ENCODE assay signal across 8 cellular contexts in the genomic region with DNA sequence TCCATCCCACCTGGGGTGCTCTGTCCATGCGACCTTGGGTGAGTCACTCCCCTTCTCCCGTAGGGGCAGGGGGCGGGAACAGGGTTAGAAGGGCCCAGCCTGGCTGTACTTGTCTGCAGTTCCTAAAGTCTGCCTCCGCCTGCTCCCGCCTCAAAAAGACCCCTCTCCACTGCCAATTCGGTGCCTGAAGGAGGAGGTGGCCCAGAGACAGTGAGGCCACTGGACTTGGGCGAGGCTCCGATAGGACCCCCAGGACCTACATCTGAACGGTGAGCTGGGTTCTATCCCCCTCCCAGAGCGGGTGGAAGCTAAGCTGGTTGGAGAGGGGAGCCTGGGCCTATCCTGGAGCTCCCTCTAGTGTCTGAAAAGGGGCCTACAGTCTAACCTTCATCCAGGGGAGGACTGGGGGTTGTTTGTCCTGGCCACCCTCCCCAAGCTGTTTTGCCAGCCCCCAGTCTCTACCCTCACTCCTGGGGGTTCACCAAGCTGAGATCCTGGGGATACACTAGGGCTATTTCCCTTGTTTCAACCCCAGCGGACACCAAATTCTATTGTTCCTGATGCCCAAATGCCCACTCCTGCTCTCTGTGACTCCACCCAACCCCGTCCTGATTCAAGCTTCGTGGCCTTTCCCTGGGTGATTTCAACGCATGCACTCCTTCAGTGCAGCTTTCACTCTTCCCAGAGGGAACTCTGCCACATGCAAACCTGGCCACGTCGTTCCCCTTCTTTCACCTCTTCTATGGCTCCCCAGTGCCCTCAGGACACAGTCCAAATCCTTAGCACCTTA. TPM values are rescaled to one million over a fixed set of nuclear protein-coding genes. Genes with fewer than 3 reads are reported as not detected.
A peak's percentile ranks its signal among the peaks of the same experiment; 100 is the strongest.
DNase-seq lines count a peak whose midpoint lies in the region; ATAC-seq and TF ChIP-seq lines count a peak whose summit lies in the region.

No MANE protein-coding gene starts in this region.

- WGBS in ovary, 3 donors = 14 to 19% (median 18%) methylated on average over 16 of the region's 16 CpGs

- H3K27me3 ChIP-seq in ovary = no peaks in the 10 kb centered on the region
- no peaks in the 10 kb centered on the region for H3K27me3 ChIP-seq in uterus

- H3K4me1 ChIP-seq in ovary (ENCODE audit: insufficient read depth) (peaks cover 2% of the 10 kb centered on the region), uterus (peaks cover 0 to 3% of the 10 kb centered on the region in 2 donors)

- no peak overlapping the region for H3K4me3 ChIP-seq in fibroblast of the aortic adventitia (ENCODE audit: low read depth, low read length)
- H3K4me3 ChIP-seq in ovary = no peak overlapping the region
- H3K4me3 ChIP-seq in uterus = no peak overlapping the region

- TF ChIP-seq CTCF in fibroblast of the aortic adventitia (IDR thresholded peaks at IDR 0.05; ENCODE audit: insufficient read depth, low read length) = peak; percentile 98
- TF ChIP-seq CTCF in ovary (IDR thresholded peaks at IDR 0.05) = peak; percentile 52 to 81 (median 72)
- TF ChIP-seq CTCF in uterus (IDR thresholded peaks at IDR 0.05) = peak; percentile 85 to 95 (median 90)

- intact Hi-C loops in ovary (cut with DNase I) = loop anchor here in 3 of 4 donors (5.0 to 10.0 kb wide), 4 partner anchors 265 to 885 kb away; no protein-coding TSS in a partner anchor
- intact Hi-C loops in uterus (cut with DNase I; ENCODE audit: low total_unique reads) = no loop called here

- TF ChIP-seq EP300 in ovary (IDR thresholded peaks at IDR 0.05) = no peak

- H3K4me1 Mint-ChIP-seq in activated T-cell treated with anti-CD3 and anti-CD28 coated beads, Interleukin-2, amount 50 U/mL, for 72 hours (ENCODE audit: low read depth) = peaks cover 7% of the 10 kb centered on the region

- H3K27ac Mint-ChIP-seq in activated T-cell treated with anti-CD3 and anti-CD28 coated beads, Interleukin-2, amount 50 U/mL, for 72 hours = no peak overlapping the region

- H3K36me3 ChIP-seq in ovary (no peaks in the 10 kb centered on the region), uterus (no peaks in the 10 kb centered on the region)

- ATAC-seq in GM18868 (IDR thresholded peaks at IDR 0.05; ENCODE audit: unreplicated experiment) = peak; percentile 65
- peak; percentile 81 to 84 for ATAC-seq in activated T-cell treated with anti-CD3 and anti-CD28 coated beads, Interleukin-2, amount 50 U/mL, for 72 hours (replicated peaks in 1 of 2)

- no peaks in the 10 kb centered on the region for H3K9me3 Mint-ChIP-seq in activated T-cell treated with anti-CD3 and anti-CD28 coated beads, Interleukin-2, amount 50 U/mL, for 72 hours

- peaks cover 8% of the 10 kb centered on the region for H3K27me3 Mint-ChIP-seq in activated T-cell treated with anti-CD3 and anti-CD28 coated beads, Interleukin-2, amount 50 U/mL, for 72 hours (ENCODE audit: low read depth)

- TF ChIP-seq POLR2A in ovary (IDR thresholded peaks at IDR 0.05) (no peak), uterus (IDR thresholded peaks at IDR 0.05) (no peak)

- no peaks in the 10 kb centered on the region for H3K9me3 ChIP-seq in ovary
- no peaks in the 10 kb centered on the region for H3K9me3 ChIP-seq in uterus

- DNase-seq in AG08396 (ENCODE audit: low spot score) (peak; percentile 86), HuH-7 (ENCODE audit: low spot score) (peak; percentile 94), RKO (ENCODE audit: low spot score) (peak; percentile 61), fibroblast of the aortic adventitia (ENCODE audit: low read depth) (peak; percentile 61), ovary (peak; percentile 33 to 52 (median 50)), uterus (no peak)
- peak; percentile 72 to 79 for DNase-seq in activated T-cell treated with anti-CD3 and anti-CD28 coated beads, Interleukin-2, amount 50 U/mL, for 72 hours

- no peaks in the 10 kb centered on the region for H3K36me3 Mint-ChIP-seq in activated T-cell treated with anti-CD3 and anti-CD28 coated beads, Interleukin-2, amount 50 U/mL, for 72 hours (ENCODE audit: insufficient read depth in 2 of 2)

- no peak overlapping the region for H3K4me3 Mint-ChIP-seq in activated T-cell treated with anti-CD3 and anti-CD28 coated beads, Interleukin-2, amount 50 U/mL, for 72 hours

- H3K27ac ChIP-seq in ovary (no peak overlapping the region), uterus (no peak overlapping the region)

RNA-seq across cellular contexts. Expression of a gene that starts 6.1 kb away (rescaled TPM):
- not detected for total RNA-seq in activated T-cell treated with anti-CD3 and anti-CD28 coated beads, Interleukin-2, amount 50 U/mL, for 72 hours
- total RNA-seq in fibroblast of the aortic adventitia (ENCODE audit: low replicate concordance) (0.08 TPM in 1 of 2 replicates, not detected in the other), ovary (10 to 100 TPM in 1 of 7 donors, 1 to 10 TPM in 2, under 1 TPM in 4; 0.25 to 20.4 (median 0.62) TPM), uterus (10 to 100 TPM in 1 of 4 donors, 1 to 10 TPM in 3; 2.2 to 19.4 (median 3.1) TPM)
- under 1 TPM; 0.13 to 0.15 TPM for polyA plus RNA-seq in ovary

Comparison
In these comparisons a context has a peak if more than half of its experiments do, and no peak if none do; other contexts are left out.
1. DNase-seq: peak in AG08396 (single experiment), HuH-7 (single experiment), RKO (single experiment), activated T-cell treated with anti-CD3 and anti-CD28 coated beads, Interleukin-2, amount 50 U/mL, for 72 hours (2 of 2), fibroblast of the aortic adventitia (single experiment) and ovary (5 of 5); none in uterus (0 of 2).
2. Peak in every context shown above with its lines, with median percentiles within 50 percentile points of each other: CTCF ChIP-seq.